In the genomic region with DNA sequence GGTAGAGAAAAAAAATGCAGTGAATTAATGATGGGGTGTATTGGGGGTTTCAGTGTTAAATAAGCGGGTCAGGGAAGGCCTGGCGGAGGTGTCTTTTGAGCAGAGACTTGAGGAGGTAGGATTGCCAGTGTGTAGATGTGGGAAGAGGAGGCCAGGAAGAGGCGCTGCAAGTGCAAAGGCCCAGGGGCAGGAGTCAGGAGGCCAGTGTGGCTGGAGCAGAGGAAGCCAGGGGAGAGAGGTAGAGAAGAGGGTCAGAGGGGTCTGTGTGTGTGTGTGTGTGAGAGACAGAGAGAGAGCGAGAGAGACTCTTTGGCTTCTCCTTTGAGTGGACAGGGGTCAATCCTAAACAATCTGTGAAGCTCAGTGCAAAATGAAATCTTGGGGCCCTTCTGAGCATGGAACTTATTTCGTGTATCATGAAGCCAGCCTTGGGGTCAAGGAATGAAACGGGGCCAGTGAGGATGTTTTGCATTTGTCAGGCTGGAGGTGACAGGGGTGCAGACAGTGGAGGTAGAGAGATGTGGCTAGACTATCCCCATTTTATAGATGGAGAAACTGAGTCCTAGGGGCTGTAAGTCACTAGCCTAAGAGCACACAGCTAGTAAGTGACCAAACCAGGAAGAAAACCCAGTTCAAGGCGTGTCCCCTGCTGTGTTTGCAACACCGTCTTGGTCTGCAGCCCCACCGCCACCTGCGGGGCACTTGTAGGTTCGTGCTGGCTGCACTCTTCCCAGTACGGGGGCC, we compare ENCODE assay signal across 3 cellular contexts.
TF ChIP-seq lines count a peak whose summit lies in the region.

No MANE protein-coding gene starts in this region.

TF ChIP-seq in GM23338, 12 proteins besides CTCF, POLR2A, EP300 and RAD21 (continues in another document):
- TF ChIP-seq ZNF114 (CRISPR knock-in tag; IDR thresholded peaks at IDR 0.05) = no peak
- TF ChIP-seq ZNF462 (CRISPR knock-in tag; IDR thresholded peaks at IDR 0.05) = no peak
- no peak for TF ChIP-seq STAT1 (IDR thresholded peaks at IDR 0.05; ENCODE audit: unreplicated experiment)
- no peak for TF ChIP-seq POLR2AphosphoS5 (IDR thresholded peaks at IDR 0.05; ENCODE audit: low read depth)
- TF ChIP-seq EZH2 (IDR thresholded peaks at IDR 0.05; ENCODE audit: low read depth, unreplicated experiment) = no peak

TF ChIP-seq in IMR-90, 13 proteins besides CTCF, POLR2A, EP300 and RAD21:
- TF ChIP-seq RFX5 (IDR thresholded peaks at IDR 0.05; ENCODE audit: low read depth, low read length) = no peak
- no peak for TF ChIP-seq RCOR1 (IDR thresholded peaks at IDR 0.05; ENCODE audit: insufficient replicate concordance, low read length)
- TF ChIP-seq NFE2L2 (IDR thresholded peaks at IDR 0.05; ENCODE audit: low read depth, low read length) = no peak
- no peak for TF ChIP-seq CEBPB (IDR thresholded peaks at IDR 0.05; ENCODE audit: low read depth, low read length)
- TF ChIP-seq MAFK (IDR thresholded peaks at IDR 0.05; ENCODE audit: low read depth, low read length) = no peak
- no peak for TF ChIP-seq MXI1 (IDR thresholded peaks at IDR 0.05; ENCODE audit: borderline replicate concordance, low read depth, low read length)
- TF ChIP-seq SMC3 (IDR thresholded peaks at IDR 0.05; ENCODE audit: low read depth, low read length) = no peak

TF ChIP-seq in H1, 55 proteins besides CTCF, POLR2A, EP300 and RAD21:
- TF ChIP-seq SIRT6 (IDR thresholded peaks at IDR 0.05; ENCODE audit: low read length) = no peak
- TF ChIP-seq SIX5 (IDR thresholded peaks at IDR 0.05; ENCODE audit: low read depth, low read length) = no peak
- TF ChIP-seq HDAC6 (IDR thresholded peaks at IDR 0.05; ENCODE audit: low read depth, low read length) = no peak
- TF ChIP-seq KDM1A (IDR thresholded peaks at IDR 0.05; ENCODE audit: borderline replicate concordance, low read length) = peak; percentile 66; the same call in 1 of the 2 replicates
- no peak for TF ChIP-seq YY1 (IDR thresholded peaks at IDR 0.05; ENCODE audit: low read depth, low read length)
- TF ChIP-seq TAF7 (optimal IDR thresholded peaks at IDR 0.05; ENCODE audit: borderline replicate concordance, low read depth, low read length) = no peak
- no peak for TF ChIP-seq HDAC2 (IDR thresholded peaks at IDR 0.05; ENCODE audit: borderline replicate concordance in 1 of 2, low read depth in 2 of 2, low read length in 2 of 2)
- TF ChIP-seq CBX8 (IDR thresholded peaks at IDR 0.05; ENCODE audit: borderline replicate concordance, low read depth, low read length) = no peak
